26 cellular contexts compared by ENCODE assay signal in genomic region chr5:68112658-68113057, GRCh38.
"Had no signal": no experiment of that assay in that cellular context is flagged by ENCODE, and none has a peak within 500 bp of the region (broad histone marks: within the 10 kb centered on the region; RNA-seq: fewer than 3 reads in every experiment).

No MANE protein-coding gene starts in this region.

- H3K27me3 ChIP-seq: stomach, suprapubic skin, testis, tibial artery, tibial nerve, transverse colon, upper lobe of left lung, upper lobe of right lung, uterus, vagina had no signal

- H3K4me3 ChIP-seq: stomach, suprapubic skin, testis, thoracic aorta, tibial artery, tibial nerve, transverse colon, upper lobe of left lung, upper lobe of right lung, uterus, vagina had no signal

- H3K27ac ChIP-seq: stomach, suprapubic skin, testis, thoracic aorta, tibial artery, tibial nerve, transverse colon, upper lobe of left lung, upper lobe of right lung, uterus, vagina had no signal

- DNase-seq: stimulated activated CD4-positive, alpha-beta T cell treated with anti-CD3 and anti-CD28 coated beads, Interleukin-2, amount 100 ng/mL, for 48 hours; stimulated activated CD4-positive, alpha-beta T cell treated with anti-CD3 and anti-CD28 coated beads, Interleukin-4, amount 100 ng/mL, for 1 hour; stimulated activated CD4-positive, alpha-beta T cell treated with anti-CD3 and anti-CD28 coated beads, Interleukin-4, amount 100 ng/mL, for 24 hours; stimulated activated CD4-positive, alpha-beta T cell treated with anti-CD3 and anti-CD28 coated beads, Interleukin-4, amount 100 ng/mL, for 4 hours; stimulated activated CD8-positive, alpha-beta memory T cell treated with anti-CD3 and anti-CD28 coated beads, Interleukin-4, amount 100 ng/mL, for 48 hours; stimulated activated naive B cell treated with anti-CD40 and anti-IgM and Interleukin-4, amounts not matched to agents 10 μg/mL and 1 μg/mL and 100 μg/mL, for 72 hours; stimulated activated naive CD4-positive, alpha-beta T cell; stimulated activated naive CD4-positive, alpha-beta T cell treated with Interleukin-2 at 50 U/mL for 16 hours; stimulated activated naive CD8-positive, alpha-beta T cell treated with anti-CD3 and anti-CD28 coated beads, Interleukin-15, amount 100 ng/mL, for 72 hours; stimulated activated naive CD8-positive, alpha-beta T cell treated with anti-CD3 and anti-CD28 coated beads, Interleukin-15, Interleukin-2, amounts not matched to agents 100 U/mL and 50 U/mL, for 24 hours; stomach; substantia nigra; testis; tibial artery; transverse colon; trophoblast cell; upper lobe of left lung; upper lobe of right lung; uterus had no signal

- H3K36me3 ChIP-seq: stomach, suprapubic skin, thoracic aorta, tibial artery, tibial nerve, transverse colon, upper lobe of left lung, upper lobe of right lung, uterus, vagina had no signal

- FAIRE-seq: urothelium cell line had no signal

- H3K9me3 ChIP-seq: stomach, suprapubic skin, testis, thoracic aorta, tibial artery, tibial nerve, transverse colon, upper lobe of left lung, upper lobe of right lung, uterus, vagina had no signal

- H3K4me1 ChIP-seq: stomach, suprapubic skin, testis, tibial artery, upper lobe of left lung, upper lobe of right lung, uterus, vagina had no signal

- ATAC-seq: stimulated activated effector memory CD8-positive, alpha-beta T cell treated with anti-CD3 and anti-CD28 coated beads, Interleukin-12 subunit alpha, Interleukin-12 subunit beta, amount 100 ng/mL, for 72 hours; stimulated activated memory B cell treated with anti-CD40 and anti-IgM and Interleukin-4, amounts not matched to agents 10 μg/mL and 1 μg/mL and 100 μg/mL, for 72 hours; stimulated activated naive B cell treated with anti-CD40 and anti-IgM and Interleukin-4, amounts not matched to agents 10 μg/mL and 1 μg/mL and 100 μg/mL, for 72 hours; stimulated activated naive CD8-positive, alpha-beta T cell treated with anti-CD3 and anti-CD28 coated beads, Interleukin-15, amount 100 ng/mL, for 72 hours; stimulated activated naive CD8-positive, alpha-beta T cell treated with anti-CD3 and anti-CD28 coated beads, Interleukin-15, Interleukin-2, amounts not matched to agents 100 U/mL and 50 U/mL, for 24 hours; upper lobe of right lung had no signal
